Comparison of ENCODE assay signal across 8 cellular contexts in genomic region chr4:104491826-104492771, GRCh38. TPM values are rescaled to one million over a fixed set of nuclear protein-coding genes. Genes with fewer than 3 reads are reported as not detected.
DNase-seq lines count a peak whose midpoint lies in the region; ATAC-seq, FAIRE-seq and TF ChIP-seq lines count a peak whose summit lies in the region.

No MANE protein-coding gene starts in this region.

- H3F3A ChIP-seq in GM23338 (replicated peaks; ENCODE audit: low read depth) = peaks cover 13% of the 10 kb centered on the region; the same call in 1 of the 2 replicates

- 6% methylated on average over 19 of the region's 19 CpGs for WGBS in suprapubic skin

- no peak overlapping the region for H3K27ac Mint-ChIP-seq in activated CD8-positive, alpha-beta memory T cell treated with anti-CD3 and anti-CD28 coated beads, Interleukin-2, amount 10 ng/mL, durations not matched to agents 7 days and 5 days
- peak overlapping the region; percentile 93 for H3K27ac Mint-ChIP-seq in GM23338
- peak overlapping the region; percentile 96 for H3K27ac Mint-ChIP-seq in astrocyte (ENCODE audit: unreplicated experiment)

- H2AFZ ChIP-seq in GM23338 (no peak overlapping the region), astrocyte (ENCODE audit: low read depth, low read length) (peak overlapping the region; percentile 84)

- no peaks in the 10 kb centered on the region for H3K36me3 Mint-ChIP-seq in activated CD8-positive, alpha-beta memory T cell treated with anti-CD3 and anti-CD28 coated beads, Interleukin-2, amount 10 ng/mL, durations not matched to agents 7 days and 5 days
- H3K36me3 Mint-ChIP-seq in GM23338 (ENCODE audit: low read depth) (no peaks in the 10 kb centered on the region), astrocyte (ENCODE audit: low read depth, unreplicated experiment) (no peaks in the 10 kb centered on the region)

- no peak for FAIRE-seq in astrocyte (lab: Jason Lieb, UNC)

- no peak for DNase-seq in activated CD8-positive, alpha-beta memory T cell treated with anti-CD3 and anti-CD28 coated beads, Interleukin-2, amount 10 ng/mL, durations not matched to agents 7 days and 5 days
- DNase-seq in activated CD8-positive, alpha-beta memory T cell treated with anti-CD3 and anti-CD28 coated beads for 24 hours = no peak
- DNase-seq in GM23338 (ENCODE audit: low spot score) (peak; percentile 74), NCI-H1436 (lab: John Stamatoyannopoulos, UW) (peak; percentile 16), astrocyte (ENCODE audit: low read depth) (peak; percentile 29), kidney glomerular epithelial cell (lab: John Stamatoyannopoulos, UW) (peak; percentile 40), suprapubic skin (ENCODE audit: low spot score in 2 of 2) (no peak)
- DNase-seq in stimulated activated CD4-positive, alpha-beta T cell treated with anti-CD3 and anti-CD28 coated beads, Interleukin-4, amount 100 ng/mL, for 4 hours = no peak

- TF ChIP-seq EP300 in suprapubic skin (IDR thresholded peaks at IDR 0.05) = no peak

- peaks cover 22% of the 10 kb centered on the region for H3K4me1 Mint-ChIP-seq in activated CD8-positive, alpha-beta memory T cell treated with anti-CD3 and anti-CD28 coated beads, Interleukin-2, amount 10 ng/mL, durations not matched to agents 7 days and 5 days
- peaks cover 62% of the 10 kb centered on the region for H3K4me1 Mint-ChIP-seq in GM23338
- H3K4me1 Mint-ChIP-seq in astrocyte (ENCODE audit: low read depth, unreplicated experiment) = peaks cover 18% of the 10 kb centered on the region

- no peaks in the 10 kb centered on the region for H3K9me2 ChIP-seq in GM23338 (ENCODE audit: insufficient read depth)

- peak overlapping the region; percentile 73 for H3K9ac ChIP-seq in astrocyte (ENCODE audit: low read length)

- H3K4me3 Mint-ChIP-seq in activated CD8-positive, alpha-beta memory T cell treated with anti-CD3 and anti-CD28 coated beads, Interleukin-2, amount 10 ng/mL, durations not matched to agents 7 days and 5 days = peak overlapping the region; percentile 65
- peak overlapping the region; percentile 91 for H3K4me3 Mint-ChIP-seq in GM23338
- peak overlapping the region; percentile 98 for H3K4me3 Mint-ChIP-seq in astrocyte (ENCODE audit: unreplicated experiment)

- H3K36me3 ChIP-seq in GM23338 (ENCODE audit: insufficient read depth) = no peaks in the 10 kb centered on the region
- no peaks in the 10 kb centered on the region for H3K36me3 ChIP-seq in astrocyte (ENCODE audit: insufficient read depth, low read length)
- no peaks in the 10 kb centered on the region for H3K36me3 ChIP-seq in suprapubic skin

- H3K27me3 ChIP-seq in GM23338 (ENCODE audit: insufficient read depth) = peaks cover 47% of the 10 kb centered on the region
- no peaks in the 10 kb centered on the region for H3K27me3 ChIP-seq in astrocyte (ENCODE audit: insufficient read depth, low read length)
- no peaks in the 10 kb centered on the region for H3K27me3 ChIP-seq in suprapubic skin

- peak overlapping the region; percentile 81 for H3K27ac ChIP-seq in GM23338 (ENCODE audit: low read depth)
- H3K27ac ChIP-seq in astrocyte (ENCODE audit: low read depth, low read length) = peak overlapping the region; percentile 21
- H3K27ac ChIP-seq in suprapubic skin = peak overlapping the region; percentile 49

- H4K20me1 ChIP-seq in GM23338 (replicated peaks; ENCODE audit: insufficient read depth) = no peaks in the 10 kb centered on the region
- H4K20me1 ChIP-seq in astrocyte (ENCODE audit: insufficient read depth, low read length) = no peaks in the 10 kb centered on the region

- CTCF ChIA-PET in activated CD8-positive, alpha-beta memory T cell treated with anti-CD3 and anti-CD28 coated beads, Interleukin-2, amount 10 ng/mL, durations not matched to agents 7 days and 5 days (lab: Charles Lee) = no interaction called here

- H3K9me3 ChIP-seq in astrocyte (ENCODE audit: insufficient read depth, low read depth, low read length) (no peaks in the 10 kb centered on the region), suprapubic skin (no peaks in the 10 kb centered on the region)

- no peak for TF ChIP-seq POLR2A in suprapubic skin (IDR thresholded peaks at IDR 0.05)

- H3K4me1 ChIP-seq in GM23338 (ENCODE audit: insufficient read depth) = peaks cover 41% of the 10 kb centered on the region
- peaks cover 9% of the 10 kb centered on the region for H3K4me1 ChIP-seq in astrocyte (ENCODE audit: insufficient read depth, low read length)
- H3K4me1 ChIP-seq in suprapubic skin = peaks cover 26% of the 10 kb centered on the region

- no peaks in the 10 kb centered on the region for H3K9me3 Mint-ChIP-seq in activated CD8-positive, alpha-beta memory T cell treated with anti-CD3 and anti-CD28 coated beads, Interleukin-2, amount 10 ng/mL, durations not matched to agents 7 days and 5 days (ENCODE audit: low read depth)
- H3K9me3 Mint-ChIP-seq in GM23338 (no peaks in the 10 kb centered on the region; the same call in 2 of the 3 replicates), astrocyte (ENCODE audit: unreplicated experiment) (no peaks in the 10 kb centered on the region)

- TF ChIP-seq CTCF in GM23338 (conservative IDR thresholded peaks at IDR 0.05; ENCODE audit: low read depth in 2 of 2) (no peak), astrocyte (IDR thresholded peaks at IDR 0.05; ENCODE audit: insufficient read depth, low read depth, low read length) (no peak), suprapubic skin (IDR thresholded peaks at IDR 0.05) (no peak)

- H3K79me2 ChIP-seq in GM23338 (replicated peaks; ENCODE audit: insufficient read depth) (no peaks in the 10 kb centered on the region), astrocyte (ENCODE audit: insufficient read depth, low read length) (no peaks in the 10 kb centered on the region)

- peaks cover 81% of the 10 kb centered on the region for H3K27me3 Mint-ChIP-seq in activated CD8-positive, alpha-beta memory T cell treated with anti-CD3 and anti-CD28 coated beads, Interleukin-2, amount 10 ng/mL, durations not matched to agents 7 days and 5 days
- H3K27me3 Mint-ChIP-seq in GM23338 (ENCODE audit: insufficient read depth, low read depth, poor library complexity) (peaks cover 27% of the 10 kb centered on the region), astrocyte (ENCODE audit: low read depth, unreplicated experiment) (no peaks in the 10 kb centered on the region)

- peak overlapping the region; percentile 93 for H3K4me2 ChIP-seq in GM23338
- peak overlapping the region; percentile 92 for H3K4me2 ChIP-seq in astrocyte (ENCODE audit: low read length)

- H3K4me3 ChIP-seq in GM23338 = peak overlapping the region; percentile 91
- H3K4me3 ChIP-seq in astrocyte (ENCODE audit: insufficient read depth, low read depth, low read length) = peak overlapping the region; percentile 73
- H3K4me3 ChIP-seq in suprapubic skin = peak overlapping the region; percentile 66

- no peak for ATAC-seq in activated CD8-positive, alpha-beta memory T cell treated with anti-CD3 and anti-CD28 coated beads, Interleukin-2, amount 10 ng/mL, durations not matched to agents 7 days and 5 days
- peak; percentile 16 for ATAC-seq in GM23338

TF ChIP-seq in GM23338, 12 proteins besides CTCF, POLR2A, EP300 and RAD21:
- no peak for TF ChIP-seq REST (IDR thresholded peaks at IDR 0.05; ENCODE audit: unreplicated experiment)
- TF ChIP-seq POLR2AphosphoS5 (IDR thresholded peaks at IDR 0.05; ENCODE audit: low read depth) = peak; percentile 33; the same call in 1 of the 2 replicates

RNA-seq across cellular contexts. Expression of gene CXXC4, which starts 2.6 kb away (rescaled TPM):
- not detected for total RNA-seq in activated CD8-positive, alpha-beta memory T cell treated with anti-CD3 and anti-CD28 coated beads, Interleukin-2, amount 10 ng/mL, durations not matched to agents 7 days and 5 days
- 3.0 and 3.9 TPM in 2 replicates for total RNA-seq in GM23338 (2014; rRNA removed; shearing (Covaris generic))
- polyA plus RNA-seq in GM23338 (2016; fragmentation: Nextera tagmentation; extraction: Ambion mirVana) = 1.6 and 4.3 TPM in 2 replicates
- total RNA-seq in astrocyte (10.6 and 13.4 TPM in 2 replicates), suprapubic skin (1 to 10 TPM in 1 of 4 donors, under 1 TPM in 3; 0.45 to 1.3 (median 0.66) TPM)

Comparison
In these comparisons a context has a peak if more than half of its experiments do, and no peak if none do; other contexts are left out.
1. DNase-seq: peak in GM23338 (single experiment), NCI-H1436 (single experiment), astrocyte (single experiment) and kidney glomerular epithelial cell (single experiment); none in activated CD8-positive, alpha-beta memory T cell treated with anti-CD3 and anti-CD28 coated beads, Interleukin-2, amount 10 ng/mL, durations not matched to agents 7 days and 5 days (single experiment), activated CD8-positive, alpha-beta memory T cell treated with anti-CD3 and anti-CD28 coated beads for 24 hours (single experiment), suprapubic skin (0 of 2) and stimulated activated CD4-positive, alpha-beta T cell treated with anti-CD3 and anti-CD28 coated beads, Interleukin-4, amount 100 ng/mL, for 4 hours (0 of 2).
2. H3K27ac ChIP-seq: peak in every context shown above with its lines; median percentile 81 in GM23338; 49 in suprapubic skin; 21 in astrocyte.
3. Peak in every context shown above with its lines, with median percentiles within 50 percentile points of each other: H3K4me3 Mint-ChIP-seq and H3K4me3 ChIP-seq.